ENCODE assay signal across 1 cellular context in the genomic region with DNA sequence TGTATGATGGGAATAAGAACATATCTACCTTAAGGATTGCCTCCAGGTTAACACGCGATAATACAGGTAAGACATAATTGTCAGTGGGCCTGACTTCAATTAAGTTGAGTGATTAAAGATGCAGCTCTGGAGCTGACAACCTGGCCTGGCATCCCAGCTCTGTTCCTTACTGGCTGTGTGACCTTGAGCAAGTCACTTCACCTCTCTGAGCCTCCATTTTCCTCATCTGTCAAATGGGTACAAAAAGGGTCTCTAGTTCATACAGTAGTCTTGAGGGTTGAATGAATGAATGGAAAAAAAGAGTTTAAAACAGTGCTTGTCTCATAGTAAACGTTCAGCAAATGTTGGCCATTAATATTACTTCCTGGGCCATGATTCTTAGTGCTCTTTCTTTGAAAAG.
TF ChIP-seq lines count a peak whose summit lies in the region.

No MANE protein-coding gene starts in this region.

TF ChIP-seq in GM23338, 12 proteins besides CTCF, POLR2A, EP300 and RAD21:
- TF ChIP-seq, protein P1, sequence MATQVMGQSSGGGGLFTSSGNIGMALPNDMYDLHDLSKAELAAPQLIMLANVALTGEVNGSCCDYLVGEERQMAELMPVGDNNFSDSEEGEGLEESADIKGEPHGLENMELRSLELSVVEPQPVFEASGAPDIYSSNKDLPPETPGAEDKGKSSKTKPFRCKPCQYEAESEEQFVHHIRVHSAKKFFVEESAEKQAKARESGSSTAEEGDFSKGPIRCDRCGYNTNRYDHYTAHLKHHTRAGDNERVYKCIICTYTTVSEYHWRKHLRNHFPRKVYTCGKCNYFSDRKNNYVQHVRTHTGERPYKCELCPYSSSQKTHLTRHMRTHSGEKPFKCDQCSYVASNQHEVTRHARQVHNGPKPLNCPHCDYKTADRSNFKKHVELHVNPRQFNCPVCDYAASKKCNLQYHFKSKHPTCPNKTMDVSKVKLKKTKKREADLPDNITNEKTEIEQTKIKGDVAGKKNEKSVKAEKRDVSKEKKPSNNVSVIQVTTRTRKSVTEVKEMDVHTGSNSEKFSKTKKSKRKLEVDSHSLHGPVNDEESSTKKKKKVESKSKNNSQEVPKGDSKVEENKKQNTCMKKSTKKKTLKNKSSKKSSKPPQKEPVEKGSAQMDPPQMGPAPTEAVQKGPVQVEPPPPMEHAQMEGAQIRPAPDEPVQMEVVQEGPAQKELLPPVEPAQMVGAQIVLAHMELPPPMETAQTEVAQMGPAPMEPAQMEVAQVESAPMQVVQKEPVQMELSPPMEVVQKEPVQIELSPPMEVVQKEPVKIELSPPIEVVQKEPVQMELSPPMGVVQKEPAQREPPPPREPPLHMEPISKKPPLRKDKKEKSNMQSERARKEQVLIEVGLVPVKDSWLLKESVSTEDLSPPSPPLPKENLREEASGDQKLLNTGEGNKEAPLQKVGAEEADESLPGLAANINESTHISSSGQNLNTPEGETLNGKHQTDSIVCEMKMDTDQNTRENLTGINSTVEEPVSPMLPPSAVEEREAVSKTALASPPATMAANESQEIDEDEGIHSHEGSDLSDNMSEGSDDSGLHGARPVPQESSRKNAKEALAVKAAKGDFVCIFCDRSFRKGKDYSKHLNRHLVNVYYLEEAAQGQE (IDR thresholded peaks at IDR 0.05; ENCODE audit: unreplicated experiment) = no peak
